8 cellular contexts compared by ENCODE assay signal in the genomic region with DNA sequence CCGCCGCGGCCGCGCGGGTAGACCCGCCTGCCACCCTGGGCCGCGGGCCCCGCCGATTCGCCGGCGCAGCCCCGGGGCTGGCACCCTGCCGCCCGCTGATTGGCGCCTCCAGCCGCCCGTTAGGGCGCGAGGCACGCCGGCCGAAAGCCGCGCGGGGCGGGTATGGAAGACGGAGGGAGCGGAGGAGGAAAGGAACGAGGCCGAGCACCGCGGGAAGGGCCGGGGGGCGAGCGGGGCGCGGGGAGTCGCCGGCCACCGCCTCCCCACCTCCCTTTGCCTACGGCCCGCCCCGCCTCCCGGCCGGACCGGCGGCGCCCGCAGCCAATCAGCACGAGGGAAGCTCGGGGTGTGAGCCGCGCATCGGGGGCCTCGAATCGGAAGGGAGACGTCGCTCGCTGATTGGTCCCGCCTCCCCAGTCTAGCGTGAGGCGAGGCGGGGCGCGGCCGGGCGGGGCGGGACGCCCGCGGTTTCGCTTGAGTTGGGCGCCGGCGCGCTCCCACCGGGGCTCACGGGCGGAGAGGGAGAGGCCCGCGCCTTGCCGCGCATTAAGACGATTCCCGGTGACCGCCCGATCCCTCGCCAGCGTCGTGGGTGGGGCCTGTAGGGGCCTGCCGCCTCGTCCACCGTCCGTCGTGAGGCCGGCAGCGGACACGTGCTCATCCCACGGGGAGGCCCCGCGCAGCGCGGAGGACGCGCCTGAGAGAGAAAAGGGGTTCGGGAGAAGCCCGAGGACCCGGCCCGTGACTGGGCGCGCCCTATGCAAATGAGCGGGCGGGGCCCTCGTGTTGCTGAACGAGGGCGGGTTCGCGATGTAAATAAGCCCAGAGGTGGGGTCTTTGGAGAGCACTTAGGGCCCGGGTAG. TPM values are rescaled to one million over a fixed set of nuclear protein-coding genes. Genes with fewer than 3 reads are reported as not detected.
DNase-seq lines count a peak whose midpoint lies in the region; ATAC-seq and TF ChIP-seq lines count a peak whose summit lies in the region.

No MANE protein-coding gene starts in this region.

- DNase-seq in DMS153 (lab: John Stamatoyannopoulos, UW) (peak; percentile 94), OCI-M2 (lab: John Stamatoyannopoulos, UW; ENCODE audit: unreplicated experiment) (peak; percentile 30)
- peak; percentile 96 for DNase-seq in activated T-cell treated with anti-CD3 and anti-CD28 coated beads, Interleukin-2, amount 50 U/mL, for 24 hours
- DNase-seq in stimulated activated CD8-positive, alpha-beta memory T cell treated with anti-CD3 and anti-CD28 coated beads, Interleukin-7, amount 100 ng/mL, for 1 hour (ENCODE audit: low read depth in 2 of 2): peak; percentile 85 to 88

- no peak for TF ChIP-seq EP300 in Ishikawa (IDR thresholded peaks at IDR 0.05; ENCODE audit: borderline replicate concordance)

- H3K27ac ChIP-seq in esophagus (ENCODE audit: low read depth in 2 of 2, low read length in 1 of 2) (peak overlapping the region; percentile 97 to 98), muscle layer of colon (ENCODE audit: low read depth, low read length) (peak overlapping the region; percentile 16)

- no peaks in the 10 kb centered on the region for H3K9me3 Mint-ChIP-seq in activated T-cell treated with anti-CD3 and anti-CD28 coated beads, Interleukin-2, amount 50 U/mL, for 24 hours

- ATAC-seq in GM21619 (IDR thresholded peaks at IDR 0.05; ENCODE audit: unreplicated experiment): peak; percentile 85

- H3K4me1 Mint-ChIP-seq in activated T-cell treated with anti-CD3 and anti-CD28 coated beads, Interleukin-2, amount 50 U/mL, for 24 hours (ENCODE audit: low read depth): peaks cover 39% of the 10 kb centered on the region

- H3K9me3 ChIP-seq in esophagus (ENCODE audit: control insufficient read depth in 2 of 2, insufficient read depth in 1 of 2, low read depth in 1 of 2, low read length in 1 of 2): peaks cover 0 to 2% of the 10 kb centered on the region in 2 donors
- no peaks in the 10 kb centered on the region for H3K9me3 ChIP-seq in muscle layer of colon (ENCODE audit: low read length)

- H3K4me3 ChIP-seq in esophagus (ENCODE audit: low read depth in 1 of 2, low read length in 2 of 2): peak overlapping the region; percentile 72 to 75
- H3K4me3 ChIP-seq in muscle layer of colon (ENCODE audit: low read depth in 1 of 2, low read length in 2 of 2): peak overlapping the region; percentile 59 to 61

- H3K36me3 Mint-ChIP-seq in activated T-cell treated with anti-CD3 and anti-CD28 coated beads, Interleukin-2, amount 50 U/mL, for 24 hours (ENCODE audit: low read depth): peaks cover 23% of the 10 kb centered on the region

- no peak for TF ChIP-seq RAD21 in Ishikawa (IDR thresholded peaks at IDR 0.05; ENCODE audit: low read depth)

- H3K27ac Mint-ChIP-seq in activated T-cell treated with anti-CD3 and anti-CD28 coated beads, Interleukin-2, amount 50 U/mL, for 24 hours: peak overlapping the region; percentile 89

- H3K27me3 Mint-ChIP-seq in activated T-cell treated with anti-CD3 and anti-CD28 coated beads, Interleukin-2, amount 50 U/mL, for 24 hours: no peaks in the 10 kb centered on the region

- WGBS in esophagus, 2 donors: 1% methylated on average over 106 to 122 of the region's 122 CpGs

- no peak overlapping the region for H3K9ac ChIP-seq in muscle layer of colon (ENCODE audit: low read length)

- H3K4me3 Mint-ChIP-seq in activated T-cell treated with anti-CD3 and anti-CD28 coated beads, Interleukin-2, amount 50 U/mL, for 24 hours: peak overlapping the region; percentile 76

- H3K36me3 ChIP-seq in esophagus (ENCODE audit: control insufficient read depth in 2 of 2, insufficient read depth in 2 of 2, low read length in 1 of 2) (no peaks in the 10 kb centered on the region), muscle layer of colon (ENCODE audit: insufficient read depth, low read length) (no peaks in the 10 kb centered on the region)

- H3K4me1 ChIP-seq in esophagus (ENCODE audit: control insufficient read depth in 2 of 2, insufficient read depth in 2 of 2, low read length in 1 of 2) (no peaks in the 10 kb centered on the region), muscle layer of colon (ENCODE audit: insufficient read depth, low read length) (peaks cover 23% of the 10 kb centered on the region)

- H3K27me3 ChIP-seq in esophagus (ENCODE audit: control insufficient read depth in 1 of 2, insufficient read depth in 2 of 2, low read length in 2 of 2) (no peaks in the 10 kb centered on the region), muscle layer of colon (ENCODE audit: control insufficient read depth in 1 of 2, insufficient read depth in 2 of 2, low read length in 2 of 2) (no peaks in the 10 kb centered on the region)

TF ChIP-seq in Ishikawa, 13 proteins besides CTCF, POLR2A, EP300 and RAD21:
- TF ChIP-seq, protein P1, sequence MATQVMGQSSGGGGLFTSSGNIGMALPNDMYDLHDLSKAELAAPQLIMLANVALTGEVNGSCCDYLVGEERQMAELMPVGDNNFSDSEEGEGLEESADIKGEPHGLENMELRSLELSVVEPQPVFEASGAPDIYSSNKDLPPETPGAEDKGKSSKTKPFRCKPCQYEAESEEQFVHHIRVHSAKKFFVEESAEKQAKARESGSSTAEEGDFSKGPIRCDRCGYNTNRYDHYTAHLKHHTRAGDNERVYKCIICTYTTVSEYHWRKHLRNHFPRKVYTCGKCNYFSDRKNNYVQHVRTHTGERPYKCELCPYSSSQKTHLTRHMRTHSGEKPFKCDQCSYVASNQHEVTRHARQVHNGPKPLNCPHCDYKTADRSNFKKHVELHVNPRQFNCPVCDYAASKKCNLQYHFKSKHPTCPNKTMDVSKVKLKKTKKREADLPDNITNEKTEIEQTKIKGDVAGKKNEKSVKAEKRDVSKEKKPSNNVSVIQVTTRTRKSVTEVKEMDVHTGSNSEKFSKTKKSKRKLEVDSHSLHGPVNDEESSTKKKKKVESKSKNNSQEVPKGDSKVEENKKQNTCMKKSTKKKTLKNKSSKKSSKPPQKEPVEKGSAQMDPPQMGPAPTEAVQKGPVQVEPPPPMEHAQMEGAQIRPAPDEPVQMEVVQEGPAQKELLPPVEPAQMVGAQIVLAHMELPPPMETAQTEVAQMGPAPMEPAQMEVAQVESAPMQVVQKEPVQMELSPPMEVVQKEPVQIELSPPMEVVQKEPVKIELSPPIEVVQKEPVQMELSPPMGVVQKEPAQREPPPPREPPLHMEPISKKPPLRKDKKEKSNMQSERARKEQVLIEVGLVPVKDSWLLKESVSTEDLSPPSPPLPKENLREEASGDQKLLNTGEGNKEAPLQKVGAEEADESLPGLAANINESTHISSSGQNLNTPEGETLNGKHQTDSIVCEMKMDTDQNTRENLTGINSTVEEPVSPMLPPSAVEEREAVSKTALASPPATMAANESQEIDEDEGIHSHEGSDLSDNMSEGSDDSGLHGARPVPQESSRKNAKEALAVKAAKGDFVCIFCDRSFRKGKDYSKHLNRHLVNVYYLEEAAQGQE (IDR thresholded peaks at IDR 0.05; ENCODE audit: low read depth): no peak
- TF ChIP-seq TCF12 (IDR thresholded peaks at IDR 0.05; ENCODE audit: low read depth) (peak; percentile 75; the same call in 1 of the 2 replicates), CEBPB (IDR thresholded peaks at IDR 0.05) (no peak), TAF1 (IDR thresholded peaks at IDR 0.05; ENCODE audit: low read depth) (peak; percentile 51), YY1 (IDR thresholded peaks at IDR 0.05; ENCODE audit: low read depth) (no peak), NFIC (IDR thresholded peaks at IDR 0.05) (peak; percentile 9; the same call in 1 of the 2 replicates), EGR1 (IDR thresholded peaks at IDR 0.05) (0 out of 2 replicates have a peak, but pooled peaks have one; percentile 6), ZBTB7A (IDR thresholded peaks at IDR 0.05; ENCODE audit: low read depth) (no peak), CREB1 (IDR thresholded peaks at IDR 0.05; ENCODE audit: low read depth) (peak; percentile 27; the same call in 1 of the 2 replicates), FOXM1 (IDR thresholded peaks at IDR 0.05; ENCODE audit: borderline replicate concordance, low read depth) (no peak), TEAD4 (IDR thresholded peaks at IDR 0.05) (no peak)
- TF ChIP-seq, protein P2, sequence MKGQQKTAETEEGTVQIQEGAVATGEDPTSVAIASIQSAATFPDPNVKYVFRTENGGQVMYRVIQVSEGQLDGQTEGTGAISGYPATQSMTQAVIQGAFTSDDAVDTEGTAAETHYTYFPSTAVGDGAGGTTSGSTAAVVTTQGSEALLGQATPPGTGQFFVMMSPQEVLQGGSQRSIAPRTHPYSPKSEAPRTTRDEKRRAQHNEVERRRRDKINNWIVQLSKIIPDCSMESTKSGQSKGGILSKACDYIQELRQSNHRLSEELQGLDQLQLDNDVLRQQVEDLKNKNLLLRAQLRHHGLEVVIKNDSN (IDR thresholded peaks at IDR 0.05): peak; percentile 76
- TF ChIP-seq, protein P3, sequence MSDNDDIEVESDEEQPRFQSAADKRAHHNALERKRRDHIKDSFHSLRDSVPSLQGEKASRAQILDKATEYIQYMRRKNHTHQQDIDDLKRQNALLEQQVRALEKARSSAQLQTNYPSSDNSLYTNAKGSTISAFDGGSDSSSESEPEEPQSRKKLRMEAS (IDR thresholded peaks at IDR 0.05): peak; percentile 99
TF ChIP-seq in Ishikawa: peak in this region for 7.

RNA-seq across cellular contexts. Expression of a gene that starts 0.6 kb away (rescaled TPM):
- 10 to 100 TPM; 16.1 to 31.0 TPM for polyA plus RNA-seq in esophagus

Comparison
In these comparisons a context has a peak if more than half of its experiments do, and no peak if none do; other contexts are left out.
1. Peak in every context shown above with its lines: DNase-seq, ATAC-seq, H3K4me3 ChIP-seq and H3K27ac ChIP-seq.
2. DNase-seq: peak in every context shown above with its lines; median percentile 96 in activated T-cell treated with anti-CD3 and anti-CD28 coated beads, Interleukin-2, amount 50 U/mL, for 24 hours; 94 in DMS153; 86 in stimulated activated CD8-positive, alpha-beta memory T cell treated with anti-CD3 and anti-CD28 coated beads, Interleukin-7, amount 100 ng/mL, for 1 hour; 30 in OCI-M2.